In genomic region chr1:64061430-64062104, GRCh38 we compare ENCODE assay signal across 15 cellular contexts.
DNase-seq lines count a peak whose midpoint lies in the region; ATAC-seq and TF ChIP-seq lines count a peak whose summit lies in the region.
"Had no signal": no experiment of that assay in that cellular context is flagged by ENCODE, and none has a peak within 500 bp of the region (broad histone marks: within the 10 kb centered on the region; RNA-seq: fewer than 3 reads in every experiment).

No MANE protein-coding gene starts in this region.

- H3F3A ChIP-seq in GM23338 (replicated peaks; ENCODE audit: low read depth) = no peaks in the 10 kb centered on the region

- no peak overlapping the region for H3K27ac ChIP-seq in GM23338 (ENCODE audit: low read depth)
- no peak overlapping the region for H3K27ac ChIP-seq in esophagus muscularis mucosa (replicated peaks in 1 of 4)
- H3K27ac ChIP-seq: A549, SK-N-MC had no signal

- intact Hi-C loops in esophagus muscularis mucosa (cut with DNase I) = no loop called here

- peaks cover 10% of the 10 kb centered on the region for H3K79me2 ChIP-seq in GM23338 (replicated peaks; ENCODE audit: insufficient read depth)

- H3K9me3 Mint-ChIP-seq in GM23338 = no peaks in the 10 kb centered on the region; the same call in 2 of the 3 replicates
- H3K9me3 Mint-ChIP-seq in nephron = peaks cover 23% of the 10 kb centered on the region

- DNase-seq in GM23338 (ENCODE audit: low spot score) (peak; percentile 60), NT2/D1 (ENCODE audit: low read depth, low spot score) (peak; percentile 46), esophagus muscularis mucosa (ENCODE audit: extremely low spot score) (peak; percentile 72), inferior parietal cortex (ENCODE audit: extremely low spot score) (no peak), CD1c-positive myeloid dendritic cell (ENCODE audit: extremely low spot score) (no peak)
- DNase-seq: C1 segment of cervical spinal cord, NCI-H1436, Right ventricle myocardium superior had no signal

- peaks cover 35% of the 10 kb centered on the region for H4K20me1 ChIP-seq in GM23338 (replicated peaks; ENCODE audit: insufficient read depth)

- TF ChIP-seq EP300 in esophagus muscularis mucosa (IDR thresholded peaks at IDR 0.05) = no peak

- H3K4me2 ChIP-seq in GM23338 = peak overlapping the region; percentile 7; the same call in 1 of the 2 replicates
- H3K4me2 ChIP-seq: A549 had no signal

- H3K27me3 Mint-ChIP-seq in GM23338 (ENCODE audit: insufficient read depth, low read depth, poor library complexity) = peaks cover 2% of the 10 kb centered on the region
- H3K27me3 Mint-ChIP-seq in nephron (ENCODE audit: low read depth) = no peaks in the 10 kb centered on the region

- H3K4me1 ChIP-seq in GM23338 (ENCODE audit: insufficient read depth) (peaks cover 16% of the 10 kb centered on the region), NT2/D1 (ENCODE audit: insufficient read depth, insufficient read length) (no peaks in the 10 kb centered on the region), esophagus muscularis mucosa (no peaks in the 10 kb centered on the region)
- H3K4me1 ChIP-seq: HAP-1 had no signal

- 92% methylated on average over 2 of the region's 2 CpGs for WGBS in esophagus muscularis mucosa

- H3K4me1 Mint-ChIP-seq in GM23338 (peaks cover 30% of the 10 kb centered on the region), nephron (peaks cover 6% of the 10 kb centered on the region)

- H3K27ac Mint-ChIP-seq in GM23338 (no peak overlapping the region), nephron (peak overlapping the region in 2 of 3 experiments; percentile 16 to 79)

- H3K36me3 ChIP-seq in GM23338 (ENCODE audit: insufficient read depth) (no peaks in the 10 kb centered on the region), NT2/D1 (ENCODE audit: insufficient read depth, insufficient read length, low read length) (no peaks in the 10 kb centered on the region), esophagus muscularis mucosa (no peaks in the 10 kb centered on the region)
- H3K36me3 ChIP-seq: HAP-1 had no signal

- TF ChIP-seq CTCF in GM23338 (conservative IDR thresholded peaks at IDR 0.05; ENCODE audit: low read depth in 2 of 2) (peak in 1 of 2 experiments; percentile 15; a peak in 1 of 4 replicates), esophagus muscularis mucosa (IDR thresholded peaks at IDR 0.05) (no peak), nephron (IDR thresholded peaks at IDR 0.05; ENCODE audit: unreplicated experiment in 3 of 3) (no peak)

- H3K4me3 ChIP-seq in GM23338 = no peak overlapping the region
- H3K4me3 ChIP-seq in NT2/D1 (ENCODE audit: insufficient read length, low read depth) = no peak overlapping the region
- no peak overlapping the region for H3K4me3 ChIP-seq in esophagus muscularis mucosa
- H3K4me3 ChIP-seq: A549, HAP-1, K562, SK-N-MC had no signal

- H3K36me3 Mint-ChIP-seq in GM23338 (ENCODE audit: low read depth) (peaks cover 28% of the 10 kb centered on the region), nephron (ENCODE audit: low read depth) (peaks cover 65% of the 10 kb centered on the region)

- no peak for TF ChIP-seq POLR2A in esophagus muscularis mucosa (IDR thresholded peaks at IDR 0.05; ENCODE audit: low read depth)

- peaks cover 13% of the 10 kb centered on the region for H3K27me3 ChIP-seq in GM23338 (ENCODE audit: insufficient read depth)
- H3K27me3 ChIP-seq in NT2/D1 (ENCODE audit: insufficient read depth, insufficient read length) = no peaks in the 10 kb centered on the region
- H3K27me3 ChIP-seq in esophagus muscularis mucosa = no peaks in the 10 kb centered on the region

- peaks cover 3% of the 10 kb centered on the region; the same call in 1 of the 2 replicates for H3K9me2 ChIP-seq in GM23338 (ENCODE audit: insufficient read depth)

- ATAC-seq in GM23338 (peak; percentile 95), HG03045 (IDR thresholded peaks at IDR 0.05; ENCODE audit: unreplicated experiment) (no peak), GM19467 (IDR thresholded peaks at IDR 0.05; ENCODE audit: unreplicated experiment) (no peak)
- ATAC-seq: A549, K562 had no signal

- H2AFZ ChIP-seq in GM23338 = no peak overlapping the region

- H3K4me3 Mint-ChIP-seq in GM23338 (no peak overlapping the region), nephron (no peak overlapping the region)

- H3K9ac ChIP-seq in NT2/D1 (ENCODE audit: insufficient read length, low read depth) = no peak overlapping the region

- peaks cover 15% of the 10 kb centered on the region for H3K9me3 ChIP-seq in NT2/D1 (ENCODE audit: insufficient read depth, low read length)
- H3K9me3 ChIP-seq in esophagus muscularis mucosa = peaks cover 0 to 17% (median 5%) of the 10 kb centered on the region in 4 donors
- H3K9me3 ChIP-seq: A549, HAP-1 had no signal

TF ChIP-seq in GM23338, 12 proteins besides CTCF, POLR2A, EP300 and RAD21:
- TF ChIP-seq CREB1 (CRISPR knock-in tag; IDR thresholded peaks at IDR 0.05; ENCODE audit: low read depth) (no peak), NANOG (IDR thresholded peaks at IDR 0.05; ENCODE audit: borderline replicate concordance) (0 out of 2 replicates have a peak, but pooled peaks have one; percentile 28)
TF ChIP-seq in GM23338: peak in this region for 1.

Comparison
In these comparisons a context has a peak if more than half of its experiments do, and no peak if none do; other contexts are left out.
1. DNase-seq: peak in GM23338 (single experiment), NT2/D1 (single experiment) and esophagus muscularis mucosa (single experiment); none in inferior parietal cortex (single experiment) and CD1c-positive myeloid dendritic cell (single experiment).